8 cellular contexts compared by ENCODE assay signal in genomic region chr7:125061776-125062397, GRCh38.
DNase-seq lines count a peak whose midpoint lies in the region; ATAC-seq, FAIRE-seq and TF ChIP-seq lines count a peak whose summit lies in the region.

No MANE protein-coding gene starts in this region.

- H3K4me3 ChIP-seq in MG63, result no peak overlapping the region

- TF ChIP-seq POLR2A in H54 (IDR thresholded peaks at IDR 0.05; ENCODE audit: low read depth, low read length), result no peak

- H3K27me3 Mint-ChIP-seq in immature natural killer cell (ENCODE audit: low read depth in 3 of 3), result no peaks in the 10 kb centered on the region

- H3K4me3 Mint-ChIP-seq in immature natural killer cell, result no peak overlapping the region

- peak; percentile 91 for FAIRE-seq in H54 (lab: Jason Lieb, UNC)

- DNase-seq in H54 (ENCODE audit: insufficient read length, low spot score) (peak; percentile 6), MG63 (peak; percentile 9), epithelial cell of prostate (ENCODE audit: low read depth, low spot score) (peak; percentile 24), ecto neural progenitor cell (ENCODE audit: low spot score) (no peak), AG20443 (ENCODE audit: low spot score) (no peak), immature natural killer cell (no peak), middle frontal gyrus (ENCODE audit: extremely low spot score, low spot score) (no peak)

- H3K36me3 Mint-ChIP-seq in immature natural killer cell, result no peaks in the 10 kb centered on the region

- no peaks in the 10 kb centered on the region for H3K9me3 ChIP-seq in MG63

- H3K27ac Mint-ChIP-seq in immature natural killer cell, result no peak overlapping the region

- H3K27me3 ChIP-seq in MG63, result no peaks in the 10 kb centered on the region

- peaks cover 0 to 12% (median 0%) of the 10 kb centered on the region in 6 donors for H3K9me3 Mint-ChIP-seq in immature natural killer cell

- no peaks in the 10 kb centered on the region; the same call in 1 of the 2 replicates for H3K36me3 ChIP-seq in MG63

- H3K27ac ChIP-seq in epithelial cell of prostate, result peak overlapping the region; percentile 56

- peak; percentile 95 for ATAC-seq in GM18502 (IDR thresholded peaks at IDR 0.05; ENCODE audit: poor library complexity, unreplicated experiment)

- no peaks in the 10 kb centered on the region for H3K4me1 Mint-ChIP-seq in immature natural killer cell

Comparison
In these comparisons a context has a peak if more than half of its experiments do, and no peak if none do; other contexts are left out.
1. DNase-seq: peak in H54 (single experiment), MG63 (single experiment) and epithelial cell of prostate (single experiment); none in ecto neural progenitor cell (single experiment), AG20443 (single experiment), immature natural killer cell (0 of 3) and middle frontal gyrus (single experiment).